11 cellular contexts compared by ENCODE assay signal in the genomic region with DNA sequence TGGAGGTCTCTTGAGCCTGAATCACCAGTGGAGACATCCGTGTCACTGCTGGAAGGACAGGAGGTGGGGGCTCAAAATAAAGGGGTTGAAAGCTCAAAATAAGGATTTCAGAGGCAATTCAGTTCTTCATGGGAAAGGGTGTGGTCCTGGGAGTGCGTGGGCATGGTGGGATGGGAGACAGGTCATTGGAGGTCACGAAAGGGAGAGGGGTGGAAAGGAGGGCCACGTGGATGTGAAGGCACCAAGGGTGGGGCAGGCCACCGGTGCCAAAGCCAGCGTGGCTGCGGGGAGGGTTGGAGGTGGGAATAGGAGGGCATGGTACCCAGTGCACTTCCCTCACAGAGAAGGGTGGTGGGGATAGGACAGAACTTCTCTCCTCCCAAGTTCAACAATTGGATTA. TPM values are rescaled to one million over a fixed set of nuclear protein-coding genes. Genes with fewer than 3 reads are reported as not detected.
"Had no signal": no experiment of that assay in that cellular context is flagged by ENCODE, and none has a peak within 500 bp of the region (broad histone marks: within the 10 kb centered on the region; RNA-seq: fewer than 3 reads in every experiment).

No MANE protein-coding gene starts in this region.

- ATAC-seq: HCT116, HepG2, K562 had no signal

- H3K27ac Mint-ChIP-seq: HFFc6 had no signal

- H3K4me3 Mint-ChIP-seq: HFFc6 had no signal

- H3K4me1 ChIP-seq: HAP-1 had no signal

- H3K27ac ChIP-seq: GM23248, HL-60 had no signal

- H3K9me3 Mint-ChIP-seq: HFFc6 had no signal

- H3K9me3 ChIP-seq: HAP-1 had no signal

- H3K9ac ChIP-seq: GM23248 had no signal

- H2AFZ ChIP-seq: GM23248 had no signal

- H3K36me3 ChIP-seq: HAP-1 had no signal

- DNase-seq: GM23248, GOT3, H7, HFFc6 had no signal

- H3K4me3 ChIP-seq: GM23248, HAP-1, K562 had no signal

RNA-seq across cellular contexts. Expression of gene HTR5A, which starts 59.7 kb away (rescaled TPM):
- total RNA-seq: GM23248, H4, H7, HepG2, HFFc6, HT1080, K562 had no signal
- polyA plus RNA-seq: GM23248, HepG2 had no signal
